27 cellular contexts compared by ENCODE assay signal in the genomic region with DNA sequence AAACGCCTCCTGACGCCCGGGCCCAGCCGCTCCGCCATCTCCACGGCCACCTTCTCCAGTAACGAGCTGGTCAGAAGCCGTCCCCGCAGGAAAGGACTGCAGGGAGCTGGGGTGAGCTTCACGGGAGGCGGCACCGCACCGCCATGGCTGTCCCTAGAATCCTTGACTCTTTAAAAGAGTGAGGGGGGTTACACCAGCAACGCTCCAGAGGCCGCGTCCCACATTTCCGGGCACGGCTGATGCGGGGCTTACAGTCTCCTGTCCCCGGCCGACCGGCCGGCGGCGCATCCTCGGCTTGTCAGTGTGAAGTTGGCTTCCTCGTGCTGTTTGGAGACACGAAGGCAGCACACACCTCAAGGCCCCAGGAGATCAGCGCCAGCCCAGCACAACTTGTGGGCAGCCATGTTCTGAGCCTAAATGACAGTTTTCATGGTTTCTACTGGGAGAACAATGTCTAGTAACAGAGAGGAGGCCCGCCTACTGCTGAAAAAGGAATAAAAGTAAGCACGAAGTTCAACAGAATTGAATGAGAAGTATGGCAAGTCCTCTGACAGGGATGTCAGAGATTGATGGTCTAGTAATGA.
"Had no signal": no experiment of that assay in that cellular context is flagged by ENCODE, and none has a peak within 500 bp of the region (broad histone marks: within the 10 kb centered on the region; RNA-seq: fewer than 3 reads in every experiment).

No MANE protein-coding gene starts in this region.

- H3K4me1 Mint-ChIP-seq: immature natural killer cell had no signal

- DNase-seq: dermis blood vessel endothelial cell; effector memory CD8-positive, alpha-beta T cell; erythroblast; esophagus squamous epithelium; foreskin melanocyte; hypothalamus; immature natural killer cell; islet precursor cell; naive B cell; occipital lobe; right lobe of liver; small intestine; stimulated activated CD4-positive, alpha-beta T cell treated with anti-CD3 and anti-CD28 coated beads, Interleukin-15, amount 100 ng/mL, for 24 hours; stimulated activated CD4-positive, alpha-beta T cell treated with anti-CD3 and anti-CD28 coated beads, Interleukin-2, amount 100 ng/mL, for 48 hours; stimulated activated naive B cell treated with anti-CD40 and anti-IgM and Interleukin-4, amounts not matched to agents 10 μg/mL and 1 μg/mL and 100 μg/mL, for 72 hours; stimulated activated naive CD8-positive, alpha-beta T cell treated with anti-CD3 and anti-CD28 coated beads, Interleukin-15, amount 100 ng/mL, for 72 hours; transverse colon; upper lobe of right lung; uterus had no signal

- H3K9me3 Mint-ChIP-seq: effector memory CD8-positive, alpha-beta T cell; immature natural killer cell; memory B cell; naive B cell; stimulated activated naive B cell treated with anti-CD40 and anti-IgM and Interleukin-4, amounts not matched to agents 10 μg/mL and 1 μg/mL and 100 μg/mL, for 72 hours; stimulated activated naive CD8-positive, alpha-beta T cell treated with anti-CD3 and anti-CD28 coated beads, Interleukin-15, amount 100 ng/mL, for 72 hours had no signal

- H3K27ac Mint-ChIP-seq: effector memory CD8-positive, alpha-beta T cell; immature natural killer cell; memory B cell; naive B cell; progenitor cell of endocrine pancreas; stimulated activated naive B cell treated with anti-CD40 and anti-IgM and Interleukin-4, amounts not matched to agents 10 μg/mL and 1 μg/mL and 100 μg/mL, for 72 hours had no signal

- ATAC-seq: effector memory CD8-positive, alpha-beta T cell; left lobe of liver; mucosa of descending colon; pancreas; right lobe of liver; stimulated activated naive B cell treated with anti-CD40 and anti-IgM and Interleukin-4, amounts not matched to agents 10 μg/mL and 1 μg/mL and 100 μg/mL, for 72 hours; stimulated activated naive CD8-positive, alpha-beta T cell treated with anti-CD3 and anti-CD28 coated beads, Interleukin-15, amount 100 ng/mL, for 72 hours; upper lobe of right lung had no signal

- H3K4me3 ChIP-seq: coronary artery, esophagus squamous epithelium, lung, mucosa of descending colon, pancreas, right lobe of liver, suprapubic skin, transverse colon, upper lobe of right lung, uterus had no signal

- H3K9me3 ChIP-seq: esophagus squamous epithelium, mucosa of descending colon, pancreas, right lobe of liver, suprapubic skin, transverse colon, upper lobe of right lung, uterus had no signal

- H3K27me3 ChIP-seq: pancreas, right lobe of liver, suprapubic skin, upper lobe of right lung, uterus had no signal

- H3K36me3 ChIP-seq: pancreas, right lobe of liver, transverse colon, upper lobe of right lung, uterus had no signal

- H3K4me1 ChIP-seq: right lobe of liver, uterus had no signal

- H3K27me3 Mint-ChIP-seq: naive B cell; progenitor cell of endocrine pancreas; stimulated activated naive CD8-positive, alpha-beta T cell treated with anti-CD3 and anti-CD28 coated beads, Interleukin-15, amount 100 ng/mL, for 72 hours had no signal

- H3K27ac ChIP-seq: coronary artery, esophagus squamous epithelium, pancreas, right lobe of liver, suprapubic skin, transverse colon, upper lobe of right lung, uterus had no signal

- H3K4me3 Mint-ChIP-seq: effector memory CD8-positive, alpha-beta T cell; immature natural killer cell; memory B cell; naive B cell; stimulated activated naive B cell treated with anti-CD40 and anti-IgM and Interleukin-4, amounts not matched to agents 10 μg/mL and 1 μg/mL and 100 μg/mL, for 72 hours; stimulated activated naive CD8-positive, alpha-beta T cell treated with anti-CD3 and anti-CD28 coated beads, Interleukin-15, amount 100 ng/mL, for 72 hours had no signal

- H3K36me3 Mint-ChIP-seq: immature natural killer cell, memory B cell, naive B cell had no signal
